ENCODE assay signal across 1 cellular context in genomic region chr6:52603000-52603795, GRCh38.
TF ChIP-seq lines count a peak whose summit lies in the region.

No MANE protein-coding gene starts in this region.

TF ChIP-seq in K562, 482 proteins besides CTCF, POLR2A, EP300 and RAD21 (continued from another document):
- TF ChIP-seq, protein P1, sequence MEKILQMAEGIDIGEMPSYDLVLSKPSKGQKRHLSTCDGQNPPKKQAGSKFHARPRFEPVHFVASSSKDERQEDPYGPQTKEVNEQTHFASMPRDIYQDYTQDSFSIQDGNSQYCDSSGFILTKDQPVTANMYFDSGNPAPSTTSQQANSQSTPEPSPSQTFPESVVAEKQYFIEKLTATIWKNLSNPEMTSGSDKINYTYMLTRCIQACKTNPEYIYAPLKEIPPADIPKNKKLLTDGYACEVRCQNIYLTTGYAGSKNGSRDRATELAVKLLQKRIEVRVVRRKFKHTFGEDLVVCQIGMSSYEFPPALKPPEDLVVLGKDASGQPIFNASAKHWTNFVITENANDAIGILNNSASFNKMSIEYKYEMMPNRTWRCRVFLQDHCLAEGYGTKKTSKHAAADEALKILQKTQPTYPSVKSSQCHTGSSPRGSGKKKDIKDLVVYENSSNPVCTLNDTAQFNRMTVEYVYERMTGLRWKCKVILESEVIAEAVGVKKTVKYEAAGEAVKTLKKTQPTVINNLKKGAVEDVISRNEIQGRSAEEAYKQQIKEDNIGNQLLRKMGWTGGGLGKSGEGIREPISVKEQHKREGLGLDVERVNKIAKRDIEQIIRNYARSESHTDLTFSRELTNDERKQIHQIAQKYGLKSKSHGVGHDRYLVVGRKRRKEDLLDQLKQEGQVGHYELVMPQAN (IDR thresholded peaks at IDR 0.05; ENCODE audit: borderline replicate concordance) = no peak
- TF ChIP-seq ILF3 (IDR thresholded peaks at IDR 0.05; ENCODE audit: borderline replicate concordance) (no peak), ZNF584 (CRISPR knock-in tag; IDR thresholded peaks at IDR 0.05; ENCODE audit: low read depth) (0 out of 2 replicates have a peak, but pooled peaks have one; percentile 43), ZNF280A (IDR thresholded peaks at IDR 0.05; ENCODE audit: low read depth, partially characterized antibody) (no peak), FOSL1 (tag; conservative IDR thresholded peaks at IDR 0.05) (peak; percentile 81), ZNF644 (tag; IDR thresholded peaks at IDR 0.05; ENCODE audit: low read depth) (no peak), NRF1 (conservative IDR thresholded peaks at IDR 0.05 in 1 of 2, IDR thresholded peaks at IDR 0.05 in 1 of 2) (no peak), MIER1 (IDR thresholded peaks at IDR 0.05; ENCODE audit: low read depth) (no peak), GABPA (tag; conservative IDR thresholded peaks at IDR 0.05; ENCODE audit: low read depth) (no peak), JUND (IDR thresholded peaks at IDR 0.05; ENCODE audit: borderline replicate concordance, low read depth, low read length) (peak; percentile 77), JUND (tag; IDR thresholded peaks at IDR 0.05; ENCODE audit: borderline replicate concordance, low read depth, low read length) (peak; percentile 43; the same call in 1 of the 3 replicates), JUN (IDR thresholded peaks at IDR 0.05; ENCODE audit: borderline replicate concordance, low read depth, low read length) (peak; percentile 49; the same call in 1 of the 2 replicates), JUN (CRISPR knock-in tag; IDR thresholded peaks at IDR 0.05; ENCODE audit: borderline replicate concordance) (no peak), SP1 (CRISPR knock-in tag; IDR thresholded peaks at IDR 0.05) (no peak), ZKSCAN3 (CRISPR knock-in tag; IDR thresholded peaks at IDR 0.05) (no peak), ZNF589 (CRISPR knock-in tag; IDR thresholded peaks at IDR 0.05; ENCODE audit: low read depth) (no peak), ETV1 (tag; conservative IDR thresholded peaks at IDR 0.05; ENCODE audit: low read depth) (peak; percentile 28; the same call in 1 of the 2 replicates), MYC (IDR thresholded peaks at IDR 0.05; ENCODE audit: low read depth, low read length) (no peak), MYC (CRISPR knock-in tag; IDR thresholded peaks at IDR 0.05; ENCODE audit: borderline replicate concordance, low read depth) (no peak), ATF4 (CRISPR knock-in tag; IDR thresholded peaks at IDR 0.05) (no peak), ZBTB49 (CRISPR knock-in tag; IDR thresholded peaks at IDR 0.05; ENCODE audit: borderline replicate concordance) (no peak), PREB (CRISPR knock-in tag; IDR thresholded peaks at IDR 0.05) (no peak), ZBTB11 (CRISPR knock-in tag; IDR thresholded peaks at IDR 0.05) (no peak), ZNF133 (CRISPR knock-in tag; IDR thresholded peaks at IDR 0.05) (no peak), DPF2 (IDR thresholded peaks at IDR 0.05) (0 out of 2 replicates have a peak, but pooled peaks have one; percentile 40), SREBF1 (IDR thresholded peaks at IDR 0.05; ENCODE audit: borderline replicate concordance, low read depth, low read length) (no peak), ZFP30 (CRISPR knock-in tag; IDR thresholded peaks at IDR 0.05; ENCODE audit: borderline replicate concordance) (no peak), ZNF282 (CRISPR knock-in tag; IDR thresholded peaks at IDR 0.05) (no peak), ZNF263 (CRISPR knock-in tag; IDR thresholded peaks at IDR 0.05; ENCODE audit: borderline replicate concordance) (no peak), HLTF (IDR thresholded peaks at IDR 0.05) (no peak), RFX1 (IDR thresholded peaks at IDR 0.05) (no peak), HMBOX1 (IDR thresholded peaks at IDR 0.05) (peak; percentile 80), ZKSCAN1 (IDR thresholded peaks at IDR 0.05; ENCODE audit: low read depth, low read length) (no peak), ATF3 (IDR thresholded peaks at IDR 0.05) (peak; percentile 70), ATF3 (CRISPR knock-in tag; conservative IDR thresholded peaks at IDR 0.05) (no peak), SREBF2 (CRISPR knock-in tag; IDR thresholded peaks at IDR 0.05) (no peak), BCOR (IDR thresholded peaks at IDR 0.05) (no peak), NR0B1 (IDR thresholded peaks at IDR 0.05; ENCODE audit: partially characterized antibody) (no peak), CBX5 (IDR thresholded peaks at IDR 0.05; ENCODE audit: borderline replicate concordance, low read depth) (no peak)
